ENCODE assay signal across 1 cellular context in genomic region chr13:28022848-28023518, GRCh38.
TF ChIP-seq lines count a peak whose summit lies in the region.

No MANE protein-coding gene starts in this region.

TF ChIP-seq in WTC11, 78 proteins besides CTCF, POLR2A, EP300 and RAD21 (continued from another document):
- TF ChIP-seq MAX (CRISPR knock-in tag; IDR thresholded peaks at IDR 0.05) (no peak), MXD4 (CRISPR knock-in tag; IDR thresholded peaks at IDR 0.05; ENCODE audit: borderline replicate concordance) (no peak), OVOL2 (CRISPR knock-in tag; IDR thresholded peaks at IDR 0.05; ENCODE audit: borderline replicate concordance) (no peak), ZNF232 (CRISPR knock-in tag; IDR thresholded peaks at IDR 0.05) (no peak), TEAD4 (CRISPR knock-in tag; IDR thresholded peaks at IDR 0.05) (no peak), ZNF416 (CRISPR knock-in tag; IDR thresholded peaks at IDR 0.05) (no peak)
- TF ChIP-seq, protein P1, sequence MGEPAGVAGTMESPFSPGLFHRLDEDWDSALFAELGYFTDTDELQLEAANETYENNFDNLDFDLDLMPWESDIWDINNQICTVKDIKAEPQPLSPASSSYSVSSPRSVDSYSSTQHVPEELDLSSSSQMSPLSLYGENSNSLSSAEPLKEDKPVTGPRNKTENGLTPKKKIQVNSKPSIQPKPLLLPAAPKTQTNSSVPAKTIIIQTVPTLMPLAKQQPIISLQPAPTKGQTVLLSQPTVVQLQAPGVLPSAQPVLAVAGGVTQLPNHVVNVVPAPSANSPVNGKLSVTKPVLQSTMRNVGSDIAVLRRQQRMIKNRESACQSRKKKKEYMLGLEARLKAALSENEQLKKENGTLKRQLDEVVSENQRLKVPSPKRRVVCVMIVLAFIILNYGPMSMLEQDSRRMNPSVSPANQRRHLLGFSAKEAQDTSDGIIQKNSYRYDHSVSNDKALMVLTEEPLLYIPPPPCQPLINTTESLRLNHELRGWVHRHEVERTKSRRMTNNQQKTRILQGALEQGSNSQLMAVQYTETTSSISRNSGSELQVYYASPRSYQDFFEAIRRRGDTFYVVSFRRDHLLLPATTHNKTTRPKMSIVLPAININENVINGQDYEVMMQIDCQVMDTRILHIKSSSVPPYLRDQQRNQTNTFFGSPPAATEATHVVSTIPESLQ (CRISPR knock-in tag; IDR thresholded peaks at IDR 0.05): no peak
- TF ChIP-seq, protein P2, sequence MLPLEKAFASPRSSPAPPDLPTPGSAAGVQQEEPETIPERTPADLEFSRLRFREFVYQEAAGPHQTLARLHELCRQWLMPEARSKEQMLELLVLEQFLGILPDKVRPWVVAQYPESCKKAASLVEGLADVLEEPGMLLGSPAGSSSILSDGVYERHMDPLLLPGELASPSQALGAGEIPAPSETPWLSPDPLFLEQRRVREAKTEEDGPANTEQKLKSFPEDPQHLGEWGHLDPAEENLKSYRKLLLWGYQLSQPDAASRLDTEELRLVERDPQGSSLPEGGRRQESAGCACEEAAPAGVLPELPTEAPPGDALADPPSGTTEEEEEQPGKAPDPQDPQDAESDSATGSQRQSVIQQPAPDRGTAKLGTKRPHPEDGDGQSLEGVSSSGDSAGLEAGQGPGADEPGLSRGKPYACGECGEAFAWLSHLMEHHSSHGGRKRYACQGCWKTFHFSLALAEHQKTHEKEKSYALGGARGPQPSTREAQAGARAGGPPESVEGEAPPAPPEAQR (CRISPR knock-in tag; IDR thresholded peaks at IDR 0.05): no peak
